1 cellular context compared by ENCODE assay signal in genomic region chr9:121622842-121623203, GRCh38.
TF ChIP-seq lines count a peak whose summit lies in the region.

No MANE protein-coding gene starts in this region.

TF ChIP-seq in GM23338, 12 proteins besides CTCF, POLR2A, EP300 and RAD21 (continued from another document):
- TF ChIP-seq ZNF462 (CRISPR knock-in tag; IDR thresholded peaks at IDR 0.05): no peak
